1 cellular context compared by ENCODE assay signal in the genomic region with DNA sequence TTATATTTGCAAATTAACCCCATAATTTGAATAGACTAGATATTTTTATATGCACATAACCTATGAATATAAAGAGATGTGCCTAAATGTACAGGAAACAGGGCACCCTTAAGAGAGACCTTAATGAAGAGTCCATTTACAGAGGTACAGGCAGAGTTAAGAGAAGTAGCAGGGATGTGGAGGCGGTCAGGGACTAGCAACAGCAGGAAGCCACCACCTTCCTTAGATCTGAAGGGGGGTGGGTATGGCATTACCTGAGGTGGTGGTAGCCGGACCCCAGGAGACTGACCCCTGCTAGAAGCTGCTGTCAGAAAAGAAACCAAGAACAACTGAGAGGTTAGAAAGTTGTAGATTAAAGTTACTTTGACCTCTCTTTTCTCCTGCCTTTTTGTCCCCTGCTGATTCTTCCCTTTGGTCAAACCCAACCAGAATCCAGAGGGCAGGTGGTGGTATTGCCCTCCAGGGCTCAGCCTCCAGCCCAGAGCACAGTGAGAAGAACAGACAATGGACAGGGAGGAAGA.
TF ChIP-seq lines count a peak whose summit lies in the region.

No MANE protein-coding gene starts in this region.

TF ChIP-seq in K562, 482 proteins besides CTCF, POLR2A, EP300 and RAD21:
- TF ChIP-seq, protein P1, sequence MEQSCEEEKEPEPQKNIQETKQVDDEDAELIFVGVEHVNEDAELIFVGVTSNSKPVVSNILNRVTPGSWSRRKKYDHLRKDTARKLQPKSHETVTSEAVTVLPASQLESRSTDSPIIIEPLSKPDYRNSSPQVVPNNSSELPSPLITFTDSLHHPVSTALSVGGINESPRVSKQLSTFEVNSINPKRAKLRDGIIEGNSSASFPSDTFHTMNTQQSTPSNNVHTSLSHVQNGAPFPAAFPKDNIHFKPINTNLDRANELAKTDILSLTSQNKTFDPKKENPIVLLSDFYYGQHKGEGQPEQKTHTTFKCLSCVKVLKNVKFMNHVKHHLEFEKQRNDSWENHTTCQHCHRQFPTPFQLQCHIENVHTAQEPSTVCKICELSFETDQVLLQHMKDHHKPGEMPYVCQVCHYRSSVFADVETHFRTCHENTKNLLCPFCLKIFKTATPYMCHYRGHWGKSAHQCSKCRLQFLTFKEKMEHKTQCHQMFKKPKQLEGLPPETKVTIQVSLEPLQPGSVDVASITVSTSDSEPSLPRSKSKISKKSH (CRISPR knock-in tag; IDR thresholded peaks at IDR 0.05): no peak
- no peak for TF ChIP-seq ESRRB (CRISPR knock-in tag; IDR thresholded peaks at IDR 0.05; ENCODE audit: borderline replicate concordance)
- TF ChIP-seq, protein P2, sequence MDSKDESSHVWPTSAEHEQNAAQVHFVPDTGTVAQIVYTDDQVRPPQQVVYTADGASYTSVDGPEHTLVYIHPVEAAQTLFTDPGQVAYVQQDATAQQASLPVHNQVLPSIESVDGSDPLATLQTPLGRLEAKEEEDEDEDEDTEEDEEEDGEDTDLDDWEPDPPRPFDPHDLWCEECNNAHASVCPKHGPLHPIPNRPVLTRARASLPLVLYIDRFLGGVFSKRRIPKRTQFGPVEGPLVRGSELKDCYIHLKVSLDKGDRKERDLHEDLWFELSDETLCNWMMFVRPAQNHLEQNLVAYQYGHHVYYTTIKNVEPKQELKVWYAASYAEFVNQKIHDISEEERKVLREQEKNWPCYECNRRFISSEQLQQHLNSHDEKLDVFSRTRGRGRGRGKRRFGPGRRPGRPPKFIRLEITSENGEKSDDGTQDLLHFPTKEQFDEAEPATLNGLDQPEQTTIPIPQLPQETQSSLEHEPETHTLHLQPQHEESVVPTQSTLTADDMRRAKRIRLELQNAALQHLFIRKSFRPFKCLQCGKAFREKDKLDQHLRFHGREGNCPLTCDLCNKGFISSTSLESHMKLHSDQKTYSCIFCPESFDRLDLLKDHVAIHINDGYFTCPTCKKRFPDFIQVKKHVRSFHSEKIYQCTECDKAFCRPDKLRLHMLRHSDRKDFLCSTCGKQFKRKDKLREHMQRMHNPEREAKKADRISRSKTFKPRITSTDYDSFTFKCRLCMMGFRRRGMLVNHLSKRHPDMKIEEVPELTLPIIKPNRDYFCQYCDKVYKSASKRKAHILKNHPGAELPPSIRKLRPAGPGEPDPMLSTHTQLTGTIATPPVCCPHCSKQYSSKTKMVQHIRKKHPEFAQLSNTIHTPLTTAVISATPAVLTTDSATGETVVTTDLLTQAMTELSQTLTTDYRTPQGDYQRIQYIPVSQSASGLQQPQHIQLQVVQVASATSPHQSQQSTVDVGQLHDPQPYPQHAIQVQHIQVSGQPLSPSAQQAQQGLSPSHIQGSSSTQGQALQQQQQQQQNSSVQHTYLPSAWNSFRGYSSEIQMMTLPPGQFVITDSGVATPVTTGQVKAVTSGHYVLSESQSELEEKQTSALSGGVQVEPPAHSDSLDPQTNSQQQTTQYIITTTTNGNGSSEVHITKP (IDR thresholded peaks at IDR 0.05; ENCODE audit: partially characterized antibody): peak; percentile 99
- TF ChIP-seq MCM7 (IDR thresholded peaks at IDR 0.05): no peak
- TF ChIP-seq CTBP1 (IDR thresholded peaks at IDR 0.05; ENCODE audit: borderline replicate concordance): no peak
- peak in 1 of 2 experiments; percentile 94; a peak in 2 of 4 replicates for TF ChIP-seq FOXK2 (conservative IDR thresholded peaks at IDR 0.05 in 1 of 2, IDR thresholded peaks at IDR 0.05 in 1 of 2; ENCODE audit: low read depth in 2 of 2)
- TF ChIP-seq FOXJ3 (CRISPR knock-in tag; IDR thresholded peaks at IDR 0.05): no peak
- TF ChIP-seq LEF1 (IDR thresholded peaks at IDR 0.05): no peak
- TF ChIP-seq ATF7 (IDR thresholded peaks at IDR 0.05): peak; percentile 95
- TF ChIP-seq SNRNP70 (optimal IDR thresholded peaks at IDR 0.05; ENCODE audit: low read depth, low read length): no peak
- 0 out of 2 replicates have a peak, but pooled peaks have one; percentile 21 for TF ChIP-seq TCF7L2 (IDR thresholded peaks at IDR 0.05; ENCODE audit: low read depth, low read length)
- TF ChIP-seq JUND (IDR thresholded peaks at IDR 0.05; ENCODE audit: borderline replicate concordance, low read depth, low read length): peak; percentile 37; the same call in 1 of the 2 replicates
- TF ChIP-seq JUND (tag; IDR thresholded peaks at IDR 0.05; ENCODE audit: borderline replicate concordance, low read depth, low read length): no peak
- TF ChIP-seq NONO (IDR thresholded peaks at IDR 0.05; ENCODE audit: low read depth in 2 of 2, low read length in 1 of 2): peak in 1 of 2 experiments; percentile 83; a peak in 1 of 4 replicates
- TF ChIP-seq ZNF780A (CRISPR knock-in tag; IDR thresholded peaks at IDR 0.05): no peak
- peak; percentile 20; the same call in 1 of the 2 replicates for TF ChIP-seq BHLHE40 (IDR thresholded peaks at IDR 0.05; ENCODE audit: low read length)
